ENCODE assay signal across 1 cellular context in the genomic region with DNA sequence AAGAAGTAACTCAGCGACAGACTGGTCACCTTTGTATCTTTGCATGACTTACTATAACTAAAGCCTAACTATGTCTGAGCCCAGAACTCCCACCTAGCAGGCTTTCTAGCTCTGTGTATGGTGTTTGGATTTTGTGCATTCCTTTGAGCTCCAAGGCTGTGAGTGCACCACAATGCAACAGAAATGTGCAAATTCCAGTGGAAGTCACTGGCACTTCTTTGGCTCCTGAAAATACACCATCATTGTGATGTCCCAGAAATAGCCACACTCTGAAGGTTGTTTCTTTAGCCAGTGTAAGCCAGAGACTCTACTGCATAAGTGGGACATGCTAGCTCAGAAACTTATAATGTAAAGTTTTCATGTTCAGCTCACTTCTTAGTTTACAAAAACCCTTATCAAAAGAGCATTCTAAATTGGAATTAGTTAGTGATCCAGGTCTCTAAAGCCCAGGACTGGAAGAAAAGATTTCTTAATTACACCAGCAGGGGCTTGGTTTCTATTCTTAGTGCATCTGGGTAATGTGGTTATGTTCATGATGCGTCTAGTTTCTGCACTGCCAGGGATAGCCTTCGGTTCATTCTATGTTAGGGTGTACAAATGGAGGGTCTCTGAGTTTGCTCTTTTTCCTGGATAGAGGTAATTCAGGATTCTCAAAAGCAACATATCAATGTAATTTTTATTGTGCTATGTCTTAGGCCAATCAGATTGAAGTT.
TF ChIP-seq lines count a peak whose summit lies in the region.

No MANE protein-coding gene starts in this region.

TF ChIP-seq in IMR-90, 13 proteins besides CTCF, POLR2A, EP300 and RAD21:
- TF ChIP-seq USF2 (IDR thresholded peaks at IDR 0.05; ENCODE audit: low read depth, low read length) (no peak), ELK1 (IDR thresholded peaks at IDR 0.05; ENCODE audit: borderline replicate concordance, low read depth, low read length) (no peak), BHLHE40 (IDR thresholded peaks at IDR 0.05; ENCODE audit: low read depth, low read length) (no peak), MAZ (IDR thresholded peaks at IDR 0.05; ENCODE audit: borderline replicate concordance, low read depth, low read length) (no peak), CEBPB (IDR thresholded peaks at IDR 0.05; ENCODE audit: low read depth, low read length) (no peak), RCOR1 (IDR thresholded peaks at IDR 0.05; ENCODE audit: insufficient replicate concordance, low read length) (no peak), MXI1 (IDR thresholded peaks at IDR 0.05; ENCODE audit: borderline replicate concordance, low read depth, low read length) (no peak)
TF ChIP-seq in IMR-90: peak in this region for 0.
